In genomic region chr12:6323995-6324711, GRCh38 we compare ENCODE assay signal across 1 cellular context.
TF ChIP-seq lines count a peak whose summit lies in the region.

No MANE protein-coding gene starts in this region.

TF ChIP-seq in HEK293, 187 proteins besides CTCF, POLR2A, EP300 and RAD21 (continued from another document):
- no peak for TF ChIP-seq ZNF133 (tag by site-specific recombination; IDR thresholded peaks at IDR 0.05)
- no peak for TF ChIP-seq ZNF629 (tag by site-specific recombination; IDR thresholded peaks at IDR 0.05)
